8 cellular contexts compared by ENCODE assay signal in genomic region chr2:152335016-152335850, GRCh38. TPM values are rescaled to one million over a fixed set of nuclear protein-coding genes. Genes with fewer than 3 reads are reported as not detected.
DNase-seq lines count a peak whose midpoint lies in the region; TF ChIP-seq lines count a peak whose summit lies in the region.

Gene FMNL2 (plus strand): TSS chr2:152335174.

- H3K9me3 ChIP-seq in KOPT-K1 (ENCODE audit: insufficient read depth, low read length, poor library complexity, severe bottlenecking) (no peaks in the 10 kb centered on the region), ascending aorta (no peaks in the 10 kb centered on the region), right atrium auricular region (no peaks in the 10 kb centered on the region)

- peak within 1 kb of the TSS; percentile 9 for H3K27ac ChIP-seq in KOPT-K1 (ENCODE audit: low read depth, low read length, poor library complexity, severe bottlenecking)
- H3K27ac ChIP-seq in ascending aorta: peak within 1 kb of the TSS; percentile 87 to 92
- H3K27ac ChIP-seq in right atrium auricular region: peak within 1 kb of the TSS; percentile 88 to 91

- H3K4me3 ChIP-seq in ascending aorta (peak within 1 kb of the TSS; percentile 94 to 95), right atrium auricular region (peak within 1 kb of the TSS; percentile 86 to 96)

- H3K4me1 ChIP-seq in ascending aorta: peaks cover 2 to 7% of the 10 kb centered on the region in 2 donors
- peaks cover 0 to 26% of the 10 kb centered on the region in 2 donors for H3K4me1 ChIP-seq in right atrium auricular region

- peak; percentile 4 for TF ChIP-seq CTCF in GM10266 (IDR thresholded peaks at IDR 0.05; ENCODE audit: control insufficient read depth, insufficient read depth, low read depth, missing control alignments)
- TF ChIP-seq CTCF in ascending aorta (IDR thresholded peaks at IDR 0.05): peak in 1 of 3 experiments; percentile 19
- peak in 1 of 2 donors; percentile 6 for TF ChIP-seq CTCF in right atrium auricular region (IDR thresholded peaks at IDR 0.05)

- TF ChIP-seq POLR2A in Raji (IDR thresholded peaks at IDR 0.05; ENCODE audit: insufficient read depth, low read depth, low read length): peak; percentile 69

- intact Hi-C loops in ascending aorta (cut with DNase I): loop anchor here (5.0 to 10.0 kb wide), 6 partner anchors 72 to 382 kb away; partner anchors contain the start of genes ARL6IP6, PRPF40A and STAM2
- intact Hi-C loops in posterior cingulate gyrus (cut with DNase I): loop anchor here (5.0 to 10.0 kb wide), 6 partner anchors 82 to 292 kb away; no protein-coding TSS in a partner anchor

- DNase-seq in GM10266 (ENCODE audit: extremely low spot score) (peak; percentile 93), H4 (ENCODE audit: low spot score) (peak; percentile 68), ascending aorta (ENCODE audit: low spot score in 2 of 2) (peak; percentile 58 to 92), right atrium auricular region (ENCODE audit: low spot score) (peak; percentile 88), posterior cingulate gyrus (peak; percentile 84 to 98 (median 89)), GOT3 (lab: John Stamatoyannopoulos, UW) (no peak)

- H3K27me3 ChIP-seq in ascending aorta (no peaks in the 10 kb centered on the region), right atrium auricular region (no peaks in the 10 kb centered on the region)

- H3K36me3 ChIP-seq in KOPT-K1 (ENCODE audit: insufficient read depth, low read length) (no peaks in the 10 kb centered on the region), ascending aorta (no peaks in the 10 kb centered on the region), right atrium auricular region (no peaks in the 10 kb centered on the region)

RNA-seq across cellular contexts. Expression of gene FMNL2, which starts in this region (rescaled TPM):
- 7.7 and 10.6 TPM in 2 replicates for total RNA-seq in H4 (2014; rRNA removed; shearing (Covaris generic))
- total RNA-seq in ascending aorta (12.0 TPM), right atrium auricular region (10 to 100 TPM in 1 of 2 donors, 1 to 10 TPM in 1; 6.0 to 11.5 TPM)

Comparison
In these comparisons a context has a peak if more than half of its experiments do, and no peak if none do; other contexts are left out.
1. H3K27ac ChIP-seq: peak in every context shown above with its lines; median percentile 90 in ascending aorta; 90 in right atrium auricular region; 9 in KOPT-K1.